8 cellular contexts compared by ENCODE assay signal in genomic region chr9:122095010-122095767, GRCh38. TPM values are rescaled to one million over a fixed set of nuclear protein-coding genes. Genes with fewer than 3 reads are reported as not detected.
DNase-seq lines count a peak whose midpoint lies in the region; ATAC-seq, FAIRE-seq and TF ChIP-seq lines count a peak whose summit lies in the region.

No MANE protein-coding gene starts in this region.

- H2AK5ac ChIP-seq in neuronal stem cell (ENCODE audit: low read depth, low read length) = no peak overlapping the region

- H3K18ac ChIP-seq in neuronal stem cell (ENCODE audit: low read length) = no peak overlapping the region

- DNase-seq in A549 (ENCODE audit: low read depth in 1 of 2, low spot score in 1 of 2) (peak; percentile 52 to 77), GM13976 (ENCODE audit: low spot score) (peak; percentile 49), NCI-H524 treated with DMSO at 0.1 percent for 48 hours (lab: John Stamatoyannopoulos, UW) (peak; percentile 33), esophagus squamous epithelium (lab: John Stamatoyannopoulos, UW) (no peak), neuronal stem cell (ENCODE audit: low spot score) (peak; percentile 66), HPDE6-E6E7 (ENCODE audit: extremely low spot score) (no peak), omental fat pad (ENCODE audit: low spot score) (no peak)
- DNase-seq in activated CD8-positive, alpha-beta memory T cell treated with anti-CD3 and anti-CD28 coated beads for 24 hours = peak; percentile 71

- FAIRE-seq in A549 (lab: Jason Lieb, UNC) = no peak

- no peak overlapping the region for H4K91ac ChIP-seq in neuronal stem cell (ENCODE audit: low read depth, low read length, poor library complexity)

- POLR2A ChIA-PET in A549 (lab: Yijun Ruan, JAX) = no interaction called here

- WGBS in A549 (ENCODE audit: missing lambda C conversion rate) = 15% methylated on average over 12 of the region's 14 CpGs
- WGBS in esophagus squamous epithelium, 2 donors = 22 to 32% methylated on average over 12 to 14 of the region's 14 CpGs
- no CpG with 5 or more reads among the region's 14 CpGs for WGBS in neuronal stem cell (ENCODE audit: extremely low coverage in 2 of 2, insufficient read length in 2 of 2, insufficient replicate concordance in 1 of 2), 2 donors

- TF ChIP-seq CTCF in A549 (IDR thresholded peaks at IDR 0.05) = peak; percentile 70
- peak; percentile 67 for TF ChIP-seq CTCF in GM13976 (IDR thresholded peaks at IDR 0.05; ENCODE audit: borderline replicate concordance, control extremely low read depth, extremely low read depth, insufficient read depth, missing control alignments)
- TF ChIP-seq CTCF in esophagus squamous epithelium (IDR thresholded peaks at IDR 0.05) = peak in 5 of 6 experiments; percentile 37 to 64 (median 41)
- TF ChIP-seq CTCF in omental fat pad (IDR thresholded peaks at IDR 0.05) = no peak

- H3K27me3 ChIP-seq in esophagus squamous epithelium (no peaks in the 10 kb centered on the region), neuronal stem cell (ENCODE audit: control insufficient read depth in 3 of 3, insufficient read depth in 3 of 3, low read depth in 1 of 3, low read length in 3 of 3) (peaks cover 0 to 16% (median 11%) of the 10 kb centered on the region in 3 experiments)

- peak overlapping the region; percentile 48 for H2AFZ ChIP-seq in neuronal stem cell (ENCODE audit: low read length)

- no peak overlapping the region for H2BK12ac ChIP-seq in neuronal stem cell (ENCODE audit: low read length)

- no peak overlapping the region for H3K27ac ChIP-seq in A549
- H3K27ac ChIP-seq in esophagus squamous epithelium = no peak overlapping the region
- H3K27ac ChIP-seq in neuronal stem cell (replicated peaks; ENCODE audit: low read length) = no peak overlapping the region

- no peak overlapping the region for H2BK5ac ChIP-seq in neuronal stem cell (ENCODE audit: low read length)

- CTCF ChIA-PET in A549 (lab: Yijun Ruan, JAX) = interaction anchor here (0.6 to 10.5 kb wide), 17 partner anchors 10 to 776 kb away, joined by 3 to 385 read pairs (median 4); no protein-coding TSS in a partner anchor

- no peak overlapping the region for H2BK120ac ChIP-seq in neuronal stem cell (ENCODE audit: low read depth, low read length)

- TF ChIP-seq RAD21 in A549 (conservative IDR thresholded peaks at IDR 0.05 in 1 of 2, IDR thresholded peaks at IDR 0.05 in 1 of 2) = peak; percentile 23 to 36; a peak in 1 of 5 replicates

- H3K14ac ChIP-seq in neuronal stem cell (ENCODE audit: low read length) = no peak overlapping the region

- H4K8ac ChIP-seq in neuronal stem cell (ENCODE audit: low read depth, low read length) = no peak overlapping the region

- no peak overlapping the region for H3K4me3 ChIP-seq in A549
- H3K4me3 ChIP-seq in esophagus squamous epithelium = no peak overlapping the region
- no peak overlapping the region for H3K4me3 ChIP-seq in neuronal stem cell (ENCODE audit: low read length in 2 of 2)

- H2BK15ac ChIP-seq in neuronal stem cell (ENCODE audit: low read length) = no peak overlapping the region

- intact Hi-C loops in esophagus squamous epithelium (cut with DNase I) = no loop called here

- in situ Hi-C loops in GM13976 (cut with MboI; ENCODE audit: low sequenced_read_pairs, unreplicated experiment) = loop anchor here (10.0 kb wide), 1 partner anchor 260 kb away; no protein-coding TSS in a partner anchor

- ATAC-seq in A549 = peak in 1 of 2 experiments; percentile 41; a peak in 3 of 6 replicates
- ATAC-seq in omental fat pad (ENCODE audit: low FRiP score) = no peak

- no peak overlapping the region for H3K23ac ChIP-seq in neuronal stem cell (ENCODE audit: low read depth, low read length, poor library complexity)

- no peak overlapping the region for H3K9ac ChIP-seq in neuronal stem cell (ENCODE audit: low read depth, low read length, poor library complexity)

- H3K9me3 ChIP-seq in A549 (no peaks in the 10 kb centered on the region), esophagus squamous epithelium (no peaks in the 10 kb centered on the region), neuronal stem cell (replicated peaks in 1 of 2; ENCODE audit: control insufficient read depth in 2 of 2, insufficient read depth in 1 of 2, low read depth in 1 of 2, low read length in 2 of 2) (no peaks in the 10 kb centered on the region)

- H3K4me1 ChIP-seq in A549 (peaks cover 10% of the 10 kb centered on the region; the same call in 2 of the 3 replicates), esophagus squamous epithelium (peaks cover 20 to 47% (median 23%) of the 10 kb centered on the region in 3 donors), neuronal stem cell (ENCODE audit: control insufficient read depth in 2 of 2, insufficient read depth in 1 of 2, low read depth in 1 of 2, low read length in 2 of 2) (peaks cover 2 to 5% of the 10 kb centered on the region in 2 donors)

- no peaks in the 10 kb centered on the region for H3K36me3 ChIP-seq in esophagus squamous epithelium
- no peaks in the 10 kb centered on the region for H3K36me3 ChIP-seq in neuronal stem cell (replicated peaks in 1 of 2; ENCODE audit: control insufficient read depth in 2 of 2, insufficient read depth in 2 of 2, low read length in 2 of 2)

- no peaks in the 10 kb centered on the region for H3K79me1 ChIP-seq in neuronal stem cell (ENCODE audit: low read depth, low read length)

- TF ChIP-seq POLR2A in A549 (IDR thresholded peaks at IDR 0.05; ENCODE audit: low read length) (no peak), esophagus squamous epithelium (IDR thresholded peaks at IDR 0.05) (no peak)

- TF ChIP-seq EP300 in A549 (IDR thresholded peaks at IDR 0.05) = no peak

- H3K4me2 ChIP-seq in A549 (peak overlapping the region; percentile 85), neuronal stem cell (ENCODE audit: insufficient read depth, low read length, poor library complexity, severe bottlenecking) (no peak overlapping the region)

- H3K4ac ChIP-seq in neuronal stem cell (ENCODE audit: low read length) = no peak overlapping the region

TF ChIP-seq in A549, 52 proteins besides CTCF, POLR2A, EP300 and RAD21 (continues in another document):
- TF ChIP-seq CHD4 (IDR thresholded peaks at IDR 0.05; ENCODE audit: borderline replicate concordance) (no peak), FOSB (CRISPR knock-in tag; IDR thresholded peaks at IDR 0.05) (no peak), HOXB5 (CRISPR knock-in tag; IDR thresholded peaks at IDR 0.05) (no peak), SMC3 (IDR thresholded peaks at IDR 0.05) (peak; percentile 43; the same call in 2 of the 3 replicates), PBX3 (IDR thresholded peaks at IDR 0.05) (no peak), RCOR1 (IDR thresholded peaks at IDR 0.05; ENCODE audit: low read depth, low read length) (no peak), E2F6 (IDR thresholded peaks at IDR 0.05; ENCODE audit: borderline replicate concordance, low read depth) (no peak), ELK1 (IDR thresholded peaks at IDR 0.05; ENCODE audit: low read depth, low read length) (no peak), HEYL (CRISPR knock-in tag; IDR thresholded peaks at IDR 0.05) (no peak), POLR2AphosphoS2 (conservative IDR thresholded peaks at IDR 0.05; ENCODE audit: low read length) (no peak), JUNB (IDR thresholded peaks at IDR 0.05) (no peak)

RNA-seq across cellular contexts. Expression of gene TTLL11, which starts 2.1 kb away (rescaled TPM):
- 2.6 and 3.0 TPM in 2 replicates for polyA plus RNA-seq in A549 (2011; rRNA removed)
- 2.1 and 2.5 TPM in 2 replicates for polyA plus RNA-seq in A549 (2012; cell fraction: cytosol; rRNA removed)
- 2.0 and 2.6 TPM in 2 replicates for polyA plus RNA-seq in A549 (2012; cell fraction: nucleus; rRNA removed)
- polyA plus RNA-seq in A549 (2017; fragmentation: RNase III; extraction: RNeasy Plus Mini Kit Qiagen cat#74134 plus additional on column Dnase treatment) = 1.8 to 2.7 TPM (median 1.9 TPM) in 3 replicates
- 1.9 and 4.3 TPM in 2 replicates for polyA minus RNA-seq in A549 (2011; rRNA and poly(A)+ RNA removed)
- total RNA-seq in esophagus squamous epithelium = 10 to 100 TPM in 2 of 4 donors, 1 to 10 TPM in 2; 3.2 to 11.8 (median 9.0) TPM
- polyA plus RNA-seq in neuronal stem cell (2013, experiment 1 of 2) = 2.0 TPM
- 1.4 TPM for polyA plus RNA-seq in neuronal stem cell (2013, experiment 2 of 2)
- total RNA-seq in omental fat pad = 10 to 100 TPM in 2 of 4 donors, 1 to 10 TPM in 2; 7.0 to 16.0 (median 10.2) TPM

Comparison
In these comparisons a context has a peak if more than half of its experiments do, and no peak if none do; other contexts are left out.
1. DNase-seq: peak in A549 (2 of 2), GM13976 (single experiment), NCI-H524 treated with DMSO at 0.1 percent for 48 hours (single experiment), activated CD8-positive, alpha-beta memory T cell treated with anti-CD3 and anti-CD28 coated beads for 24 hours (single experiment) and neuronal stem cell (single experiment); none in esophagus squamous epithelium (single experiment), HPDE6-E6E7 (single experiment) and omental fat pad (single experiment).
2. CTCF ChIP-seq: peak in A549 (single experiment), GM13976 (single experiment) and esophagus squamous epithelium (5 of 6); none in omental fat pad (0 of 3).